11 cellular contexts compared by ENCODE assay signal in the genomic region with DNA sequence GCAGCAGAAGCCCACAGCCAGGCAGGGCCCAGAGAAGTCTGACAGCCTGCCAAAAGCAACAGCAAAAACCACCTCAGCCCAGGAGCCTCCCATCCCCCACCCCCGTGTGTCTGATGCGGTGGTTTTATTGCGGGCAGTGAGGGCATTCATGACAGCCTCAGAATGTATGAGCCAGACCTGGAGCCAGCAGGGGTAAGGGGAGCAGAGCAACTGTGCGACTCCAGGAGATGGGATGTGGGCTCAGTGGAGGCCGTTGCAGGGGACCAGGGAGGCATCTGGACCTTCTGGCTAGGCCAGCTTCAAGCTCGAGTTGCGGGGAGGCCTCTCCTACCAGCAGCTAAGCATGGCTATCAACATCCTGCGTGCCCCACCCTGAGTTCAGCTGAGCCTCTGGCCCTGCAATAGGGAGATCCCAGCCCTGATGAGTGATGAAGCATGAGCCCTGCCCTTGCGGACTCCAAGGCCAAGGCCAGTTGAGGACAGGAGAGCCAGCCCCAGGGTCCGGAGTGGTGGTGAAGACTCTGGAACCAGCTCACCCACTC. TPM values are rescaled to one million over a fixed set of nuclear protein-coding genes. Genes with fewer than 3 reads are reported as not detected.
DNase-seq lines count a peak whose midpoint lies in the region; ATAC-seq and TF ChIP-seq lines count a peak whose summit lies in the region.
"Had no signal": no experiment of that assay in that cellular context is flagged by ENCODE, and none has a peak within 500 bp of the region (broad histone marks: within the 10 kb centered on the region; RNA-seq: fewer than 3 reads in every experiment).

No MANE protein-coding gene starts in this region.

- peak; percentile 41 for ATAC-seq in naive thymus-derived CD4-positive, alpha-beta T cell
- ATAC-seq: esophagus mucosa had no signal

- no peaks in the 10 kb centered on the region for H3K9me3 ChIP-seq in naive thymus-derived CD4-positive, alpha-beta T cell (ENCODE audit: control insufficient read depth in 2 of 3, low read length in 3 of 3)
- no peaks in the 10 kb centered on the region for H3K9me3 ChIP-seq in esophagus squamous epithelium
- no peaks in the 10 kb centered on the region for H3K9me3 ChIP-seq in vagina

- no peaks in the 10 kb centered on the region for H3K9me3 Mint-ChIP-seq in activated naive CD4-positive, alpha-beta T cell treated with anti-CD3 and anti-CD28 coated beads, Interleukin-2, amount 10 ng/mL, durations not matched to agents 7 days and 5 days
- no peaks in the 10 kb centered on the region for H3K9me3 Mint-ChIP-seq in naive thymus-derived CD4-positive, alpha-beta T cell

- POLR2A ChIA-PET in naive thymus-derived CD4-positive, alpha-beta T cell (lab: Charles Lee) = no interaction called here

- peaks cover 47% of the 10 kb centered on the region for H3K4me1 Mint-ChIP-seq in activated naive CD4-positive, alpha-beta T cell treated with anti-CD3 and anti-CD28 coated beads, Interleukin-2, amount 10 ng/mL, durations not matched to agents 7 days and 5 days
- H3K4me1 Mint-ChIP-seq in naive thymus-derived CD4-positive, alpha-beta T cell = peaks cover 13 to 32% (median 29%) of the 10 kb centered on the region in 7 donors

- peak; percentile 87 for DNase-seq in Daoy (ENCODE audit: low read depth)
- peak; percentile 45 for DNase-seq in NCI-H69 (lab: John Stamatoyannopoulos, UW)
- peak; percentile 61 for DNase-seq in activated naive CD4-positive, alpha-beta T cell treated with anti-CD3 and anti-CD28 coated beads, Interleukin-2, amount 10 ng/mL, durations not matched to agents 7 days and 5 days
- peak in 6 of 9 donors; percentile 11 to 43 (median 31) for DNase-seq in naive thymus-derived CD4-positive, alpha-beta T cell
- no peak for DNase-seq in esophagus squamous epithelium (lab: John Stamatoyannopoulos, UW)
- DNase-seq in erythroblast (lab: John Stamatoyannopoulos, UW) = no peak
- DNase-seq in HUDEP-2 (lab: John Stamatoyannopoulos, UW; ENCODE audit: unreplicated experiment in 76 of 76) = no peak
- no peak for DNase-seq in vagina (ENCODE audit: extremely low spot score in 2 of 2)
- DNase-seq: kidney glomerular epithelial cell, NCI-H2081 treated with DMSO at 0.1 percent for 48 hours had no signal

- peaks cover 20% of the 10 kb centered on the region for H3K27me3 Mint-ChIP-seq in activated naive CD4-positive, alpha-beta T cell treated with anti-CD3 and anti-CD28 coated beads, Interleukin-2, amount 10 ng/mL, durations not matched to agents 7 days and 5 days
- no peaks in the 10 kb centered on the region for H3K27me3 Mint-ChIP-seq in naive thymus-derived CD4-positive, alpha-beta T cell

- no peak overlapping the region for H3K27ac ChIP-seq in naive thymus-derived CD4-positive, alpha-beta T cell (ENCODE audit: low read depth, low read length)
- H3K27ac ChIP-seq in esophagus squamous epithelium (no peak overlapping the region), vagina (no peak overlapping the region)

- TF ChIP-seq POLR2A in esophagus squamous epithelium (IDR thresholded peaks at IDR 0.05) (no peak), erythroblast (IDR thresholded peaks at IDR 0.05; ENCODE audit: low read length) (no peak), vagina (IDR thresholded peaks at IDR 0.05) (no peak)

- no peaks in the 10 kb centered on the region for H3K36me3 Mint-ChIP-seq in activated naive CD4-positive, alpha-beta T cell treated with anti-CD3 and anti-CD28 coated beads, Interleukin-2, amount 10 ng/mL, durations not matched to agents 7 days and 5 days
- H3K36me3 Mint-ChIP-seq in naive thymus-derived CD4-positive, alpha-beta T cell = no peaks in the 10 kb centered on the region

- intact Hi-C loops in naive thymus-derived CD4-positive, alpha-beta T cell (cut with micrococcal nuclease) = no loop called here
- intact Hi-C loops in esophagus squamous epithelium (cut with DNase I) = no loop called here
- intact Hi-C loops in vagina (cut with DNase I) = loop anchor here (10.0 kb wide), 1 partner anchor 260 kb away; no protein-coding TSS in a partner anchor

- H3K36me3 ChIP-seq in naive thymus-derived CD4-positive, alpha-beta T cell (ENCODE audit: control insufficient read depth in 2 of 3, insufficient read depth in 3 of 3, low read length in 3 of 3) = no peaks in the 10 kb centered on the region
- H3K36me3 ChIP-seq in esophagus squamous epithelium (no peaks in the 10 kb centered on the region), vagina (no peaks in the 10 kb centered on the region)

- H3K4me3 Mint-ChIP-seq in activated naive CD4-positive, alpha-beta T cell treated with anti-CD3 and anti-CD28 coated beads, Interleukin-2, amount 10 ng/mL, durations not matched to agents 7 days and 5 days = peak overlapping the region; percentile 6
- peak overlapping the region in 7 of 10 donors; percentile 23 to 75 (median 59) for H3K4me3 Mint-ChIP-seq in naive thymus-derived CD4-positive, alpha-beta T cell

- H3K4me3 ChIP-seq in naive thymus-derived CD4-positive, alpha-beta T cell (ENCODE audit: low read length) = no peak overlapping the region
- H3K4me3 ChIP-seq in esophagus squamous epithelium (no peak overlapping the region), vagina (no peak overlapping the region)

- no peaks in the 10 kb centered on the region for H3K27me3 ChIP-seq in naive thymus-derived CD4-positive, alpha-beta T cell (ENCODE audit: control insufficient read depth in 2 of 2, insufficient read depth in 2 of 2, low read length in 2 of 2)
- H3K27me3 ChIP-seq in esophagus squamous epithelium = peaks cover 0 to 11% (median 0%) of the 10 kb centered on the region in 4 donors
- no peaks in the 10 kb centered on the region for H3K27me3 ChIP-seq in vagina

- peaks cover 11 to 17% of the 10 kb centered on the region in 2 donors for H3K4me1 ChIP-seq in naive thymus-derived CD4-positive, alpha-beta T cell (ENCODE audit: control insufficient read depth in 2 of 2, insufficient read depth in 2 of 2, low read length in 2 of 2)
- peaks cover 5 to 55% (median 13%) of the 10 kb centered on the region in 3 donors for H3K4me1 ChIP-seq in esophagus squamous epithelium
- peaks cover 50% of the 10 kb centered on the region for H3K4me1 ChIP-seq in vagina

- CTCF ChIA-PET in activated naive CD4-positive, alpha-beta T cell treated with anti-CD3 and anti-CD28 coated beads, Interleukin-2, amount 10 ng/mL, durations not matched to agents 7 days and 5 days (lab: Charles Lee) = interaction anchor here (1.3 to 2.6 kb wide), 4 partner anchors 7 to 343 kb away, joined by 3 to 8 read pairs (median 4); no protein-coding TSS in a partner anchor
- CTCF ChIA-PET in naive thymus-derived CD4-positive, alpha-beta T cell (lab: Charles Lee) = no interaction called here

- H3K27ac Mint-ChIP-seq in activated naive CD4-positive, alpha-beta T cell treated with anti-CD3 and anti-CD28 coated beads, Interleukin-2, amount 10 ng/mL, durations not matched to agents 7 days and 5 days = peak overlapping the region; percentile 81
- peak overlapping the region in 8 of 9 donors; percentile 32 to 91 (median 68) for H3K27ac Mint-ChIP-seq in naive thymus-derived CD4-positive, alpha-beta T cell

- WGBS in esophagus squamous epithelium, 2 donors = 95% methylated on average over 4 of the region's 10 CpGs; no CpG with 5 or more reads in 1 of the 2 donors

- TF ChIP-seq CTCF in esophagus squamous epithelium (IDR thresholded peaks at IDR 0.05) (no peak), vagina (IDR thresholded peaks at IDR 0.05) (no peak)

RNA-seq across cellular contexts. Expression of gene CYP11A1, which starts 52.5 kb away (rescaled TPM):
- total RNA-seq in Daoy (2014; rRNA removed; shearing (Covaris generic)) = 0.06 and 0.12 TPM in 2 replicates
- 1 to 10 TPM in 1 of 5 experiments, under 1 TPM in 1, not detected in 3; 0.58 to 1.0 TPM for total RNA-seq in naive thymus-derived CD4-positive, alpha-beta T cell
- polyA plus RNA-seq in naive thymus-derived CD4-positive, alpha-beta T cell = not detected
- total RNA-seq in esophagus squamous epithelium = 10 to 100 TPM in 2 of 4 donors, 1 to 10 TPM in 2; 1.3 to 17.0 (median 9.5) TPM
- total RNA-seq in vagina = 8.8 TPM

Comparison
In these comparisons a context has a peak if more than half of its experiments do, and no peak if none do; other contexts are left out.
1. DNase-seq: peak in Daoy (single experiment), NCI-H69 (single experiment), activated naive CD4-positive, alpha-beta T cell treated with anti-CD3 and anti-CD28 coated beads, Interleukin-2, amount 10 ng/mL, durations not matched to agents 7 days and 5 days (single experiment) and naive thymus-derived CD4-positive, alpha-beta T cell (6 of 9); none in esophagus squamous epithelium (single experiment), erythroblast (0 of 2), HUDEP-2 (0 of 76) and vagina (0 of 2).